1 cellular context compared by ENCODE assay signal in genomic region chr20:50333856-50334255, GRCh38.
TF ChIP-seq lines count a peak whose summit lies in the region.

No MANE protein-coding gene starts in this region.

TF ChIP-seq in GM23338, 12 proteins besides CTCF, POLR2A, EP300 and RAD21 (continued from another document):
- TF ChIP-seq REST (IDR thresholded peaks at IDR 0.05; ENCODE audit: unreplicated experiment) (no peak), STAT1 (IDR thresholded peaks at IDR 0.05; ENCODE audit: unreplicated experiment) (no peak)
